8 cellular contexts compared by ENCODE assay signal in genomic region chr7:97117372-97118188, GRCh38. TPM values are rescaled to one million over a fixed set of nuclear protein-coding genes. Genes with fewer than 3 reads are reported as not detected.
A peak's percentile ranks its signal among the peaks of the same experiment; 100 is the strongest.
DNase-seq lines count a peak whose midpoint lies in the region; ATAC-seq and TF ChIP-seq lines count a peak whose summit lies in the region.

Gene SDHAF3 (plus strand): TSS chr7:97117698. CDS start chr7:97117724, 26 bp downstream.

- DNase-seq in ELR (ENCODE audit: low read depth): peak; percentile 98
- peak; percentile 99 for DNase-seq in H4 (ENCODE audit: low spot score)
- peak; percentile 92 for DNase-seq in LNCaP clone FGC (ENCODE audit: low read depth)
- peak; percentile 94 for DNase-seq in RWPE2 (ENCODE audit: low spot score)
- DNase-seq in activated T-helper 2 cell treated with anti-CD3 and anti-CD28 coated beads, Interferon-gamma antibody, Interleukin-2, Interleukin-4, amounts not matched to agents 10 μg/mL and 5 μg/mL and 100 μg/mL, durations not matched to agents 14 hours and 24 hours and 36 hours (ENCODE audit: low spot score): peak; percentile 97
- DNase-seq in fibroblast of peridontal ligament (ENCODE audit: extremely low read depth): peak; percentile 98
- peak; percentile 99 for DNase-seq in natural killer cell treated with Interleukin-12 subunit alpha and Interleukin-12 subunit beta and Interleukin-15 and Interleukin-18, amount 100 ng/mL, for 72 hours (ENCODE audit: low spot score)
- peak; percentile 97 for DNase-seq in stimulated activated naive CD8-positive, alpha-beta T cell treated with anti-CD3 and anti-CD28 coated beads, Interleukin-15, Interleukin-2, amounts not matched to agents 100 U/mL and 50 U/mL, for 24 hours

- peak; percentile 11; the same call in 1 of the 2 replicates for TF ChIP-seq CTCF in LNCaP clone FGC (IDR thresholded peaks at IDR 0.05; ENCODE audit: control insufficient read depth, extremely low read depth, insufficient read depth)
- TF ChIP-seq CTCF in RWPE2 (IDR thresholded peaks at IDR 0.05; ENCODE audit: poor library complexity, severe bottlenecking): peak; percentile 11

- intact Hi-C loops in activated T-helper 2 cell treated with anti-CD3 and anti-CD28 coated beads, Interferon-gamma antibody, Interleukin-2, Interleukin-4, amounts not matched to agents 10 μg/mL and 5 μg/mL and 100 μg/mL, durations not matched to agents 14 hours and 24 hours and 36 hours (cut with micrococcal nuclease): loop anchor here (2.0 to 5.0 kb wide), 4 partner anchors 60 to 989 kb away; partner anchors contain the start of genes ASNS, LMTK2 and SEM1

- no peaks in the 10 kb centered on the region for H3K27me3 Mint-ChIP-seq in activated T-helper 2 cell treated with anti-CD3 and anti-CD28 coated beads, Interferon-gamma antibody, Interleukin-2, Interleukin-4, amounts not matched to agents 10 μg/mL and 5 μg/mL and 100 μg/mL, durations not matched to agents 14 hours and 24 hours and 36 hours (ENCODE audit: low read depth)
- peaks cover 0 to 2% of the 10 kb centered on the region in 2 donors for H3K27me3 Mint-ChIP-seq in natural killer cell treated with Interleukin-12 subunit alpha and Interleukin-12 subunit beta and Interleukin-15 and Interleukin-18, amount 100 ng/mL, for 72 hours

- H3K9me3 Mint-ChIP-seq in activated T-helper 2 cell treated with anti-CD3 and anti-CD28 coated beads, Interferon-gamma antibody, Interleukin-2, Interleukin-4, amounts not matched to agents 10 μg/mL and 5 μg/mL and 100 μg/mL, durations not matched to agents 14 hours and 24 hours and 36 hours: peaks cover 7% of the 10 kb centered on the region
- H3K9me3 Mint-ChIP-seq in natural killer cell treated with Interleukin-12 subunit alpha and Interleukin-12 subunit beta and Interleukin-15 and Interleukin-18, amount 100 ng/mL, for 72 hours: no peaks in the 10 kb centered on the region

- H3K4me1 ChIP-seq in RWPE2 (ENCODE audit: insufficient read depth, poor library complexity, severe bottlenecking): no peaks in the 10 kb centered on the region

- peak within 1 kb of the TSS; percentile 90 for H3K27ac Mint-ChIP-seq in activated T-helper 2 cell treated with anti-CD3 and anti-CD28 coated beads, Interferon-gamma antibody, Interleukin-2, Interleukin-4, amounts not matched to agents 10 μg/mL and 5 μg/mL and 100 μg/mL, durations not matched to agents 14 hours and 24 hours and 36 hours
- H3K27ac Mint-ChIP-seq in natural killer cell treated with Interleukin-12 subunit alpha and Interleukin-12 subunit beta and Interleukin-15 and Interleukin-18, amount 100 ng/mL, for 72 hours: peak within 1 kb of the TSS; percentile 90 to 97

- peak; percentile 87 for ATAC-seq in RWPE2 (ENCODE audit: low read depth)
- peak; percentile 96 to 98 for ATAC-seq in natural killer cell treated with Interleukin-12 subunit alpha and Interleukin-12 subunit beta and Interleukin-15 and Interleukin-18, amount 100 ng/mL, for 72 hours
- peak; percentile 98 for ATAC-seq in stimulated activated naive CD8-positive, alpha-beta T cell treated with anti-CD3 and anti-CD28 coated beads, Interleukin-15, Interleukin-2, amounts not matched to agents 100 U/mL and 50 U/mL, for 24 hours

- no peaks in the 10 kb centered on the region for H3K27me3 ChIP-seq in RWPE2 (ENCODE audit: insufficient read depth, poor library complexity, severe bottlenecking)

- H3K4me3 ChIP-seq in LNCaP clone FGC (ENCODE audit: low read depth, low read length): peak within 1 kb of the TSS; percentile 92
- peak within 1 kb of the TSS; percentile 58 for H3K4me3 ChIP-seq in RWPE2 (ENCODE audit: severe bottlenecking)

- H3K27ac ChIP-seq in RWPE2 (ENCODE audit: poor library complexity, severe bottlenecking): no peak within 1 kb of the TSS

- no peaks in the 10 kb centered on the region for H3K9me3 ChIP-seq in RWPE2 (ENCODE audit: severe bottlenecking)

- H3K36me3 ChIP-seq in RWPE2 (ENCODE audit: low read depth): no peaks in the 10 kb centered on the region

- peaks cover 37% of the 10 kb centered on the region for H3K4me1 Mint-ChIP-seq in activated T-helper 2 cell treated with anti-CD3 and anti-CD28 coated beads, Interferon-gamma antibody, Interleukin-2, Interleukin-4, amounts not matched to agents 10 μg/mL and 5 μg/mL and 100 μg/mL, durations not matched to agents 14 hours and 24 hours and 36 hours (ENCODE audit: low read depth)
- H3K4me1 Mint-ChIP-seq in natural killer cell treated with Interleukin-12 subunit alpha and Interleukin-12 subunit beta and Interleukin-15 and Interleukin-18, amount 100 ng/mL, for 72 hours (ENCODE audit: low read depth in 2 of 2): peaks cover 21 to 33% of the 10 kb centered on the region in 2 donors

- H3K36me3 Mint-ChIP-seq in activated T-helper 2 cell treated with anti-CD3 and anti-CD28 coated beads, Interferon-gamma antibody, Interleukin-2, Interleukin-4, amounts not matched to agents 10 μg/mL and 5 μg/mL and 100 μg/mL, durations not matched to agents 14 hours and 24 hours and 36 hours (ENCODE audit: low read depth): peaks cover 27% of the 10 kb centered on the region
- H3K36me3 Mint-ChIP-seq in natural killer cell treated with Interleukin-12 subunit alpha and Interleukin-12 subunit beta and Interleukin-15 and Interleukin-18, amount 100 ng/mL, for 72 hours: peaks cover 4% of the 10 kb centered on the region

- H3K4me3 Mint-ChIP-seq in activated T-helper 2 cell treated with anti-CD3 and anti-CD28 coated beads, Interferon-gamma antibody, Interleukin-2, Interleukin-4, amounts not matched to agents 10 μg/mL and 5 μg/mL and 100 μg/mL, durations not matched to agents 14 hours and 24 hours and 36 hours (ENCODE audit: low read depth): peak within 1 kb of the TSS; percentile 95
- peak within 1 kb of the TSS; percentile 93 for H3K4me3 Mint-ChIP-seq in natural killer cell treated with Interleukin-12 subunit alpha and Interleukin-12 subunit beta and Interleukin-15 and Interleukin-18, amount 100 ng/mL, for 72 hours

RNA-seq across cellular contexts. Expression of gene SDHAF3, which starts in this region (rescaled TPM):
- total RNA-seq in H4 (2014; rRNA removed; shearing (Covaris generic)): 48.2 and 62.1 TPM in 2 replicates
- 23.7 and 26.9 TPM in 2 replicates for total RNA-seq in activated T-helper 2 cell treated with anti-CD3 and anti-CD28 coated beads, Interferon-gamma antibody, Interleukin-2, Interleukin-4, amounts not matched to agents 10 μg/mL and 5 μg/mL and 100 μg/mL, durations not matched to agents 14 hours and 24 hours and 36 hours
- 10 to 100 TPM; 17.0 to 23.8 TPM for total RNA-seq in natural killer cell treated with Interleukin-12 subunit alpha and Interleukin-12 subunit beta and Interleukin-15 and Interleukin-18, amount 100 ng/mL, for 72 hours
